20 cellular contexts compared by ENCODE assay signal in genomic region chr6:155528335-155528734, GRCh38.
DNase-seq lines count a peak whose midpoint lies in the region; ATAC-seq and TF ChIP-seq lines count a peak whose summit lies in the region.
"Had no signal": no experiment of that assay in that cellular context is flagged by ENCODE, and none has a peak within 500 bp of the region (broad histone marks: within the 10 kb centered on the region; RNA-seq: fewer than 3 reads in every experiment).

No MANE protein-coding gene starts in this region.

- H2AFZ ChIP-seq in hepatocyte, result peak overlapping the region; percentile 8

- H3K4me1 ChIP-seq in HEK293 (ENCODE audit: control insufficient read depth, insufficient read depth, low read length) (no peaks in the 10 kb centered on the region), adipocyte (ENCODE audit: control insufficient read depth, insufficient read depth, low read length) (peaks cover 18% of the 10 kb centered on the region), hepatocyte (ENCODE audit: insufficient read depth) (no peaks in the 10 kb centered on the region), skeletal muscle tissue (ENCODE audit: control insufficient read depth in 3 of 3, insufficient read depth in 3 of 3, low read length in 3 of 3) (peaks cover 2 to 6% (median 5%) of the 10 kb centered on the region in 3 donors)
- H3K4me1 ChIP-seq: body of pancreas, testis had no signal

- no peak overlapping the region for H3K4me3 Mint-ChIP-seq in stimulated activated naive CD8-positive, alpha-beta T cell treated with anti-CD3 and anti-CD28 coated beads, Interleukin-15, amount 100 ng/mL, for 72 hours
- H3K4me3 Mint-ChIP-seq: activated naive CD4-positive, alpha-beta T cell treated with anti-CD3 and anti-CD28 coated beads, Interleukin-2, amount 10 ng/mL, durations not matched to agents 7 days and 5 days; naive thymus-derived CD8-positive, alpha-beta T cell; T-cell had no signal

- CTCF ChIA-PET in HEK293 (lab: Yijun Ruan, JAX), result interaction anchor here (0.7 to 2.3 kb wide), 4 partner anchors 201 to 1518 kb away, joined by 3 to 23 read pairs (median 4); no protein-coding TSS in a partner anchor

- H4K20me1 ChIP-seq in hepatocyte (ENCODE audit: insufficient read depth, poor library complexity, severe bottlenecking), result no peaks in the 10 kb centered on the region

- POLR2A ChIA-PET in HEK293 (lab: Yijun Ruan, JAX), result no interaction called here

- no peak overlapping the region for H3K4me3 ChIP-seq in HEK293 (ENCODE audit: low read depth, low read length)
- H3K4me3 ChIP-seq in adipocyte (ENCODE audit: low read length), result peak overlapping the region; percentile 10
- H3K4me3 ChIP-seq in hepatocyte, result no peak overlapping the region
- no peak overlapping the region for H3K4me3 ChIP-seq in skeletal muscle tissue (ENCODE audit: low read length in 3 of 3)
- H3K4me3 ChIP-seq: body of pancreas, lung, testis had no signal

- H3K36me3 ChIP-seq in HEK293 (ENCODE audit: control insufficient read depth in 2 of 2, insufficient read depth in 1 of 2, low read length in 2 of 2) (no peaks in the 10 kb centered on the region), adipocyte (ENCODE audit: control insufficient read depth, insufficient read depth, low read length, severe bottlenecking) (no peaks in the 10 kb centered on the region), hepatocyte (replicated peaks; ENCODE audit: insufficient read depth, low read depth) (no peaks in the 10 kb centered on the region), skeletal muscle tissue (ENCODE audit: control insufficient read depth in 3 of 3, insufficient read depth in 3 of 3, low read length in 3 of 3) (no peaks in the 10 kb centered on the region)
- H3K36me3 ChIP-seq: BE2C had no signal

- no peak for ATAC-seq in stimulated activated naive CD8-positive, alpha-beta T cell treated with anti-CD3 and anti-CD28 coated beads, Interleukin-15, amount 100 ng/mL, for 72 hours
- ATAC-seq in Right ventricle myocardium inferior, result no peak
- ATAC-seq: naive thymus-derived CD8-positive, alpha-beta T cell; T-cell had no signal

- no peaks in the 10 kb centered on the region for H3K9me2 ChIP-seq in hepatocyte (replicated peaks; ENCODE audit: insufficient read depth)

- TF ChIP-seq CTCF in HEK293 (tag by site-specific recombination; IDR thresholded peaks at IDR 0.05) (no peak), hepatocyte (IDR thresholded peaks at IDR 0.05; ENCODE audit: poor library complexity) (no peak)

- H3K4me2 ChIP-seq in hepatocyte, result no peak overlapping the region

- no peaks in the 10 kb centered on the region for H3K79me2 ChIP-seq in hepatocyte

- 82% methylated on average over 1 of the region's 1 CpG for WGBS in hepatocyte (ENCODE audit: low lambda C conversion rate, missing lambda C conversion rate)

- no peak for DNase-seq in adipocyte (ENCODE audit: low read depth)
- no peak for DNase-seq in hepatocyte (ENCODE audit: low spot score)
- DNase-seq in stimulated activated naive CD8-positive, alpha-beta T cell treated with anti-CD3 and anti-CD28 coated beads, Interleukin-15, amount 100 ng/mL, for 72 hours, result no peak
- no peak for DNase-seq in NCI-H524 treated with DMSO at 0.1 percent for 48 hours (lab: John Stamatoyannopoulos, UW)
- no peak for DNase-seq in NCI-H1694 (lab: John Stamatoyannopoulos, UW)
- DNase-seq in Right ventricle myocardium inferior (ENCODE audit: missing footprints), result no peak
- DNase-seq: activated CD4-positive, alpha-beta T cell treated with anti-CD3 and anti-CD28 coated beads, Interleukin-2, amount 50 U/mL, for 48 hours; activated naive CD4-positive, alpha-beta T cell treated with anti-CD3 and anti-CD28 coated beads, Interleukin-2, amount 10 ng/mL, durations not matched to agents 7 days and 5 days; BE2C; GF-D8; naive thymus-derived CD8-positive, alpha-beta T cell; NCI-H2171; NCI-H774; T-cell; testis had no signal

- H3K27ac ChIP-seq in HEK293 (ENCODE audit: extremely low read depth, low read depth, low read length), result no peak overlapping the region
- peak overlapping the region; percentile 55 for H3K27ac ChIP-seq in hepatocyte
- peak overlapping the region; percentile 8 for H3K27ac ChIP-seq in skeletal muscle tissue (ENCODE audit: low read depth, low read length)
- H3K27ac ChIP-seq: testis had no signal

- intact Hi-C loops in Right ventricle myocardium inferior (cut with DNase I), result no loop called here

- no peak overlapping the region for H3K27ac Mint-ChIP-seq in stimulated activated naive CD8-positive, alpha-beta T cell treated with anti-CD3 and anti-CD28 coated beads, Interleukin-15, amount 100 ng/mL, for 72 hours
- H3K27ac Mint-ChIP-seq: activated naive CD4-positive, alpha-beta T cell treated with anti-CD3 and anti-CD28 coated beads, Interleukin-2, amount 10 ng/mL, durations not matched to agents 7 days and 5 days; naive thymus-derived CD8-positive, alpha-beta T cell; progenitor cell of endocrine pancreas; T-cell had no signal

- H3K9me3 ChIP-seq in HEK293 (ENCODE audit: control insufficient read depth, insufficient read depth, low read depth, low read length), result no peaks in the 10 kb centered on the region
- peaks cover 2% of the 10 kb centered on the region for H3K9me3 ChIP-seq in adipocyte (ENCODE audit: control insufficient read depth, low read length)
- H3K9me3 ChIP-seq in hepatocyte (ENCODE audit: low read depth), result no peaks in the 10 kb centered on the region
- H3K9me3 ChIP-seq in skeletal muscle tissue (ENCODE audit: control insufficient read depth in 3 of 3, low read length in 3 of 3), result no peaks in the 10 kb centered on the region
- H3K9me3 ChIP-seq: BE2C, body of pancreas, testis had no signal

- no peaks in the 10 kb centered on the region for H3K27me3 Mint-ChIP-seq in stimulated activated naive CD8-positive, alpha-beta T cell treated with anti-CD3 and anti-CD28 coated beads, Interleukin-15, amount 100 ng/mL, for 72 hours
- H3K27me3 Mint-ChIP-seq: activated naive CD4-positive, alpha-beta T cell treated with anti-CD3 and anti-CD28 coated beads, Interleukin-2, amount 10 ng/mL, durations not matched to agents 7 days and 5 days; progenitor cell of endocrine pancreas; T-cell had no signal

- H3K4me1 Mint-ChIP-seq in stimulated activated naive CD8-positive, alpha-beta T cell treated with anti-CD3 and anti-CD28 coated beads, Interleukin-15, amount 100 ng/mL, for 72 hours, result peaks cover 31% of the 10 kb centered on the region

- H3K9ac ChIP-seq in adipocyte (ENCODE audit: low read length) (no peak overlapping the region), skeletal muscle tissue (ENCODE audit: low read depth in 1 of 3, low read length in 3 of 3) (no peak overlapping the region)

- no peaks in the 10 kb centered on the region for H3K27me3 ChIP-seq in adipocyte (replicated peaks; ENCODE audit: control insufficient read depth, insufficient read depth, low read length)
- no peaks in the 10 kb centered on the region for H3K27me3 ChIP-seq in hepatocyte
- no peaks in the 10 kb centered on the region for H3K27me3 ChIP-seq in skeletal muscle tissue (ENCODE audit: control insufficient read depth in 3 of 3, insufficient read depth in 3 of 3, low read length in 3 of 3)
- H3K27me3 ChIP-seq: BE2C, testis had no signal

- H3K9me3 Mint-ChIP-seq in stimulated activated naive CD8-positive, alpha-beta T cell treated with anti-CD3 and anti-CD28 coated beads, Interleukin-15, amount 100 ng/mL, for 72 hours, result peaks cover 9 to 18% of the 10 kb centered on the region in 2 donors
- H3K9me3 Mint-ChIP-seq: activated naive CD4-positive, alpha-beta T cell treated with anti-CD3 and anti-CD28 coated beads, Interleukin-2, amount 10 ng/mL, durations not matched to agents 7 days and 5 days had no signal

TF ChIP-seq in HEK293, 187 proteins besides CTCF, POLR2A, EP300 and RAD21:
- TF ChIP-seq ATF2 (tag by site-specific recombination; IDR thresholded peaks at IDR 0.05; ENCODE audit: low read depth), result peak; percentile 71
- no peak for TF ChIP-seq ZNF473 (tag by site-specific recombination; IDR thresholded peaks at IDR 0.05)
